In genomic region chr5:855771-856530, GRCh38 we compare ENCODE assay signal across 13 cellular contexts. TPM values are rescaled to one million over a fixed set of nuclear protein-coding genes. Genes with fewer than 3 reads are reported as not detected.
DNase-seq lines count a peak whose midpoint lies in the region; ATAC-seq, FAIRE-seq and TF ChIP-seq lines count a peak whose summit lies in the region.
"Had no signal": no experiment of that assay in that cellular context is flagged by ENCODE, and none has a peak within 500 bp of the region (broad histone marks: within the 10 kb centered on the region; RNA-seq: fewer than 3 reads in every experiment).

No MANE protein-coding gene starts in this region.

- no peak overlapping the region for H3K27ac ChIP-seq in astrocyte (ENCODE audit: low read depth, low read length)
- no peak overlapping the region for H3K27ac ChIP-seq in CD4-positive, alpha-beta T cell (ENCODE audit: low read depth, low read length)
- H3K27ac ChIP-seq: body of pancreas had no signal

- intact Hi-C loops in CD4-positive, alpha-beta T cell (cut with DNase I, micrococcal nuclease) = no loop called here

- DNase-seq in NOMO-1 treated with DMSO at 0.1 percent for 48 hours (lab: John Stamatoyannopoulos, UW; ENCODE audit: unreplicated experiment) = peak; percentile 17
- DNase-seq in NOMO-1 treated with dmso at 0.1 percent for 144 hours (lab: John Stamatoyannopoulos, UW; ENCODE audit: unreplicated experiment) = no peak
- no peak for DNase-seq in HEK293T (ENCODE audit: extremely low spot score)
- DNase-seq in astrocyte (ENCODE audit: low read depth) = peak; percentile 6
- peak in 1 of 10 donors; percentile 37 for DNase-seq in naive thymus-derived CD8-positive, alpha-beta T cell
- no peak for DNase-seq in NCI-H2107 treated with DMSO at 0.1 percent for 48 hours (lab: John Stamatoyannopoulos, UW; ENCODE audit: unreplicated experiment)
- DNase-seq in H4 (ENCODE audit: low spot score) = no peak
- no peak for DNase-seq in CD4-positive, alpha-beta T cell
- DNase-seq: activated CD4-positive, alpha-beta T cell treated with anti-CD3 and anti-CD28 coated beads for 1 hour; COR-L47; H9; midbrain had no signal

- POLR2A ChIA-PET in HEK293T (lab: Yijun Ruan, JAX) = no interaction called here
- POLR2A ChIA-PET in naive thymus-derived CD8-positive, alpha-beta T cell (lab: Charles Lee) = no interaction called here
- POLR2A ChIA-PET in CD4-positive, alpha-beta T cell (lab: Charles Lee) = no interaction called here

- peaks cover 23% of the 10 kb centered on the region for H4K20me1 ChIP-seq in astrocyte (ENCODE audit: insufficient read depth, low read length)

- H3K4me2 ChIP-seq in astrocyte (ENCODE audit: low read length) = no peak overlapping the region

- no peak overlapping the region for H3K4me3 Mint-ChIP-seq in astrocyte (ENCODE audit: unreplicated experiment)
- no peak overlapping the region for H3K4me3 Mint-ChIP-seq in naive thymus-derived CD8-positive, alpha-beta T cell
- H3K4me3 Mint-ChIP-seq in CD4-positive, alpha-beta T cell = no peak overlapping the region
- H3K4me3 Mint-ChIP-seq: H9 had no signal

- H3K9me3 Mint-ChIP-seq in astrocyte (ENCODE audit: unreplicated experiment) = peaks cover 1% of the 10 kb centered on the region
- H3K9me3 Mint-ChIP-seq in naive thymus-derived CD8-positive, alpha-beta T cell = no peaks in the 10 kb centered on the region
- H3K9me3 Mint-ChIP-seq in CD4-positive, alpha-beta T cell = no peaks in the 10 kb centered on the region
- H3K9me3 Mint-ChIP-seq: H9 had no signal

- ATAC-seq in naive thymus-derived CD8-positive, alpha-beta T cell = peak; percentile 48 to 49
- no peak for ATAC-seq in CD4-positive, alpha-beta T cell (ENCODE audit: poor library complexity)
- ATAC-seq: body of pancreas had no signal

- H3K27me3 Mint-ChIP-seq in astrocyte (ENCODE audit: low read depth, unreplicated experiment) = peaks cover 14% of the 10 kb centered on the region
- peaks cover 2 to 15% (median 12%) of the 10 kb centered on the region in 5 donors for H3K27me3 Mint-ChIP-seq in naive thymus-derived CD8-positive, alpha-beta T cell
- peaks cover 4% of the 10 kb centered on the region for H3K27me3 Mint-ChIP-seq in CD4-positive, alpha-beta T cell

- H2AFZ ChIP-seq in astrocyte (ENCODE audit: low read depth, low read length) = no peak overlapping the region

- peak; percentile 74 for FAIRE-seq in astrocyte (lab: Jason Lieb, UNC)

- TF ChIP-seq CTCF in astrocyte (IDR thresholded peaks at IDR 0.05; ENCODE audit: insufficient read depth, low read depth, low read length) = no peak
- TF ChIP-seq CTCF in CD4-positive, alpha-beta T cell (IDR thresholded peaks at IDR 0.05) = no peak

- H3K36me3 Mint-ChIP-seq in astrocyte (ENCODE audit: low read depth, unreplicated experiment) = peaks cover 6% of the 10 kb centered on the region
- no peaks in the 10 kb centered on the region for H3K36me3 Mint-ChIP-seq in naive thymus-derived CD8-positive, alpha-beta T cell
- H3K36me3 Mint-ChIP-seq in CD4-positive, alpha-beta T cell (ENCODE audit: low read depth) = peaks cover 12% of the 10 kb centered on the region

- no peak overlapping the region for H3K9ac ChIP-seq in astrocyte (ENCODE audit: low read length)

- H3K4me1 Mint-ChIP-seq in astrocyte (ENCODE audit: low read depth, unreplicated experiment) = no peaks in the 10 kb centered on the region
- H3K4me1 Mint-ChIP-seq in naive thymus-derived CD8-positive, alpha-beta T cell = peaks cover 0 to 7% (median 3%) of the 10 kb centered on the region in 4 donors
- H3K4me1 Mint-ChIP-seq in CD4-positive, alpha-beta T cell (ENCODE audit: low read depth) = peaks cover 5% of the 10 kb centered on the region
- H3K4me1 Mint-ChIP-seq: H9 had no signal

- no peaks in the 10 kb centered on the region for H3K79me2 ChIP-seq in astrocyte (ENCODE audit: insufficient read depth, low read length)

- no peaks in the 10 kb centered on the region for H3K36me3 ChIP-seq in astrocyte (ENCODE audit: insufficient read depth, low read length)

- CTCF ChIA-PET in HEK293T (lab: Yijun Ruan, JAX) = no interaction called here
- CTCF ChIA-PET in CD4-positive, alpha-beta T cell (lab: Charles Lee) = no interaction called here

- H3K9me3 ChIP-seq in astrocyte (ENCODE audit: insufficient read depth, low read depth, low read length) = no peaks in the 10 kb centered on the region
- H3K9me3 ChIP-seq in CD4-positive, alpha-beta T cell (ENCODE audit: control insufficient read depth, low read length) = no peaks in the 10 kb centered on the region
- H3K9me3 ChIP-seq: body of pancreas had no signal

- peaks cover 8% of the 10 kb centered on the region for H3K27me3 ChIP-seq in astrocyte (ENCODE audit: insufficient read depth, low read length)
- H3K27me3 ChIP-seq in CD4-positive, alpha-beta T cell (ENCODE audit: control insufficient read depth, insufficient read depth, low read length) = peaks cover 1% of the 10 kb centered on the region
- H3K27me3 ChIP-seq: body of pancreas had no signal

- no peak overlapping the region for H3K4me3 ChIP-seq in astrocyte (ENCODE audit: insufficient read depth, low read depth, low read length)
- H3K4me3 ChIP-seq: body of pancreas had no signal

- H3K27ac Mint-ChIP-seq in astrocyte (ENCODE audit: unreplicated experiment) = no peak overlapping the region
- H3K27ac Mint-ChIP-seq in naive thymus-derived CD8-positive, alpha-beta T cell = no peak overlapping the region
- H3K27ac Mint-ChIP-seq in CD4-positive, alpha-beta T cell = no peak overlapping the region

- no peaks in the 10 kb centered on the region for H3K4me1 ChIP-seq in astrocyte (ENCODE audit: insufficient read depth, low read length)
- H3K4me1 ChIP-seq: body of pancreas had no signal

TF ChIP-seq in HEK293T, 16 proteins besides CTCF, POLR2A, EP300 and RAD21:
- TF ChIP-seq L3MBTL2 (conservative IDR thresholded peaks at IDR 0.05) (no peak), TARDBP (IDR thresholded peaks at IDR 0.05) (peak; percentile 96)

RNA-seq across cellular contexts. Expression of gene ZDHHC11, which starts 5.2 kb away (rescaled TPM):
- 10.3 and 15.9 TPM in 2 replicates for total RNA-seq in astrocyte
- total RNA-seq in naive thymus-derived CD8-positive, alpha-beta T cell = 10 to 100 TPM in 1 of 2 experiments, 1 to 10 TPM in 1; 9.8 to 16.4 TPM
- polyA plus RNA-seq in naive thymus-derived CD8-positive, alpha-beta T cell = not detected
- total RNA-seq in H4 (2014; rRNA removed; shearing (Covaris generic)) = 0.50 and 2.0 TPM in 2 replicates
- total RNA-seq in CD4-positive, alpha-beta T cell = 10 to 100 TPM; 13.3 to 18.3 TPM

RNA-seq across cellular contexts. Expression of gene BRD9, which starts 36.6 kb away (rescaled TPM):
- 36.7 and 43.7 TPM in 2 replicates for total RNA-seq in astrocyte
- 10 to 100 TPM; 77.9 to 79.4 TPM for total RNA-seq in naive thymus-derived CD8-positive, alpha-beta T cell
- polyA plus RNA-seq in naive thymus-derived CD8-positive, alpha-beta T cell = 10 to 100 TPM; 10.4 to 15.4 (median 11.5) TPM
- 16.7 and 17.4 TPM in 2 replicates for total RNA-seq in H4 (2014; rRNA removed; shearing (Covaris generic))
- total RNA-seq in CD4-positive, alpha-beta T cell = 100 to 1,000 TPM; 109 TPM

RNA-seq across cellular contexts. Expression of gene TRIP13, which starts 36.7 kb away (rescaled TPM):
- total RNA-seq in astrocyte = 7.3 and 8.5 TPM in 2 replicates
- under 1 TPM; 0.55 to 0.60 TPM for total RNA-seq in naive thymus-derived CD8-positive, alpha-beta T cell
- polyA plus RNA-seq in naive thymus-derived CD8-positive, alpha-beta T cell = 1 to 10 TPM in 2 of 3 donors, under 1 TPM in 1; 0.75 to 1.5 (median 1.1) TPM
- total RNA-seq in H4 (2014; rRNA removed; shearing (Covaris generic)) = 52.1 and 54.2 TPM in 2 replicates
- total RNA-seq in CD4-positive, alpha-beta T cell = under 1 TPM; 0.47 to 0.66 TPM

Comparison
In these comparisons a context has a peak if more than half of its experiments do, and no peak if none do; other contexts are left out.
1. DNase-seq: peak in NOMO-1 treated with DMSO at 0.1 percent for 48 hours (single experiment) and astrocyte (single experiment); none in NOMO-1 treated with dmso at 0.1 percent for 144 hours (single experiment), HEK293T (single experiment), NCI-H2107 treated with DMSO at 0.1 percent for 48 hours (single experiment), H4 (single experiment) and CD4-positive, alpha-beta T cell (0 of 10).